In genomic region chr17:74126179-74126900, GRCh38 we compare ENCODE assay signal across 16 cellular contexts.
DNase-seq lines count a peak whose midpoint lies in the region; ATAC-seq, FAIRE-seq and TF ChIP-seq lines count a peak whose summit lies in the region.
"Had no signal": no experiment of that assay in that cellular context is flagged by ENCODE, and none has a peak within 500 bp of the region (broad histone marks: within the 10 kb centered on the region; RNA-seq: fewer than 3 reads in every experiment).

No MANE protein-coding gene starts in this region.

- peak; percentile 9 for FAIRE-seq in urothelium cell line (lab: Jason Lieb, UNC)
- FAIRE-seq: H1 had no signal

- no peaks in the 10 kb centered on the region for H3K79me2 ChIP-seq in OCI-LY3 (ENCODE audit: low read length)

- TF ChIP-seq CTCF in OCI-LY3 (IDR thresholded peaks at IDR 0.05; ENCODE audit: low read depth, low read length), result no peak

- no peaks in the 10 kb centered on the region for H3K4me1 ChIP-seq in OCI-LY3 (ENCODE audit: low read length)
- H3K4me1 ChIP-seq: Caco-2 had no signal

- no peak overlapping the region for H3K4me3 ChIP-seq in OCI-LY3 (ENCODE audit: low read length)

- no peaks in the 10 kb centered on the region for H3K36me3 ChIP-seq in OCI-LY3 (replicated peaks; ENCODE audit: low read depth, low read length)

- peak; percentile 43 for DNase-seq in NCI-H510A treated with DMSO at 0.1 percent for 48 hours (lab: John Stamatoyannopoulos, UW)
- no peak for DNase-seq in NCI-H510A (lab: John Stamatoyannopoulos, UW)
- DNase-seq in urothelium cell line (ENCODE audit: low spot score), result no peak
- no peak for DNase-seq in NAMALWA (ENCODE audit: low spot score)
- DNase-seq in HK-2 (ENCODE audit: unreplicated experiment), result no peak
- DNase-seq: 8988T, Karpas-422, NCI-H187 treated with DMSO at 0.1 percent for 48 hours, NCI-H2171 treated with DMSO at 0.1 percent for 48 hours had no signal

- H3K27me3 ChIP-seq in OCI-LY3 (ENCODE audit: low read depth, low read length), result no peaks in the 10 kb centered on the region

- peak overlapping the region; percentile 5; the same call in 1 of the 2 replicates for H3K4me2 ChIP-seq in OCI-LY3 (ENCODE audit: low read length)

- H4K20me1 ChIP-seq in OCI-LY3 (ENCODE audit: insufficient read depth, low read length), result no peaks in the 10 kb centered on the region

- no peak overlapping the region for H3K9ac ChIP-seq in OCI-LY3 (ENCODE audit: low read length)

- ATAC-seq in esophagus mucosa (peak; percentile 65), HG02840 (IDR thresholded peaks at IDR 0.05; ENCODE audit: low FRiP score, unreplicated experiment) (no peak)

- H2AFZ ChIP-seq in OCI-LY3 (ENCODE audit: low read depth, low read length), result no peak overlapping the region

- H3K9me3 ChIP-seq in OCI-LY3 (ENCODE audit: insufficient read depth, low read length), result no peaks in the 10 kb centered on the region
- H3K9me3 ChIP-seq: Caco-2 had no signal

- no peak overlapping the region for H3K27ac ChIP-seq in OCI-LY3 (ENCODE audit: low read length)
- H3K27ac ChIP-seq: C4-2B, RWPE1 had no signal
